Comparison of ENCODE assay signal across 17 cellular contexts in the genomic region with DNA sequence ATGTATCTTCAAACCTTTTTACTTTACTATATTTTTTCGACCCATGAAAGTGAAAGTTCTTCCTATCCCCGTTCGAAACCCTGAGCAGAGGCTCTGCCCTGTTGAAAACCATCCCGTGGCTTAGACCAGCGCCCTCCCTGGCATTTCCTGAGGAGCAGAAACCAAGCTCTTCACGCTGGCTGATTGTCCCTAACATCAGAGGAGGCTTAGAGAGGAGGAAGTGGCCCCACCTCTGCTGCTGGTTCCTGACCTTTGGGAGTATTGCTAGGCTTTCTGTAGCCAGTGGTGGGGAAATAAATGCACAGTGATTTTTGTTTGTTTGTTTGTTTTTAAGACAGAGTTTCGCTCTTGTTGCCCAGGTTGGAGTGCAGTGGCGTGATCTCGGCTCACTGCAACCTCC. TPM values are rescaled to one million over a fixed set of nuclear protein-coding genes. Genes with fewer than 3 reads are reported as not detected.
DNase-seq lines count a peak whose midpoint lies in the region; ATAC-seq, FAIRE-seq and TF ChIP-seq lines count a peak whose summit lies in the region.
"Had no signal": no experiment of that assay in that cellular context is flagged by ENCODE, and none has a peak within 500 bp of the region (broad histone marks: within the 10 kb centered on the region; RNA-seq: fewer than 3 reads in every experiment).

No MANE protein-coding gene starts in this region.

- peaks cover 10% of the 10 kb centered on the region for H3F3A ChIP-seq in GM23248 (ENCODE audit: insufficient read depth)

- H3K4me3 ChIP-seq in GM23248 (no peak overlapping the region), K562 (no peak overlapping the region), spleen (peak overlapping the region in 1 of 8 donors; percentile 31), kidney (ENCODE audit: low read length in 2 of 2) (no peak overlapping the region), ovary (no peak overlapping the region)
- H3K4me3 ChIP-seq: left lung, skin epidermis, thoracic aorta had no signal

- TF ChIP-seq POLR2A in K562 (conservative IDR thresholded peaks at IDR 0.05): no peak
- no peak for TF ChIP-seq POLR2A in spleen (IDR thresholded peaks at IDR 0.05)
- no peak for TF ChIP-seq POLR2A in ovary (IDR thresholded peaks at IDR 0.05)

- H3K79me2 ChIP-seq in GM23248 (ENCODE audit: insufficient read depth) (no peaks in the 10 kb centered on the region), K562 (ENCODE audit: control insufficient read depth, insufficient read depth, low read length) (no peaks in the 10 kb centered on the region)

- peak overlapping the region; percentile 6; the same call in 1 of the 2 replicates for H3K27ac ChIP-seq in GM23248
- H3K27ac ChIP-seq in K562 (ENCODE audit: extremely low read depth, low read depth, low read length): no peak overlapping the region
- H3K27ac ChIP-seq in spleen: peak overlapping the region in 5 of 8 donors; percentile 6 to 56 (median 28)
- H3K27ac ChIP-seq in kidney (ENCODE audit: low read depth in 2 of 2, low read length in 2 of 2): no peak overlapping the region
- H3K27ac ChIP-seq in ovary: no peak overlapping the region
- H3K27ac ChIP-seq: left lung, thoracic aorta had no signal

- ATAC-seq in K562: no peak
- ATAC-seq: activated CD4-positive, CD25-positive, alpha-beta regulatory T cell treated with anti-CD3 and anti-CD28 coated beads, Interleukin-2, amount 50 U/mL, for 24 hours; activated CD8-positive, alpha-beta memory T cell treated with anti-CD3 and anti-CD28 coated beads, Interleukin-2, amount 10 ng/mL, durations not matched to agents 7 days and 5 days; left lung had no signal

- intact Hi-C loops in K562 (cut with micrococcal nuclease): no loop called here
- intact Hi-C loops in spleen (cut with DNase I; ENCODE audit: low total_unique reads): no loop called here
- intact Hi-C loops in kidney (cut with DNase I): no loop called here
- intact Hi-C loops in ovary (cut with DNase I): no loop called here

- POLR2A ChIA-PET in K562 (lab: Yijun Ruan, JAX): interaction anchor here (1.1 to 2.7 kb wide), 4 partner anchors 10 to 23 kb away, joined by 3 to 12 read pairs (median 6); no protein-coding TSS in a partner anchor

- H3K36me3 ChIP-seq in GM23248 (ENCODE audit: low read depth) (no peaks in the 10 kb centered on the region), K562 (ENCODE audit: control insufficient read depth, insufficient read depth, low read length) (no peaks in the 10 kb centered on the region), spleen (no peaks in the 10 kb centered on the region), kidney (ENCODE audit: control insufficient read depth in 1 of 2, insufficient read depth in 2 of 2, low read length in 2 of 2) (no peaks in the 10 kb centered on the region), ovary (no peaks in the 10 kb centered on the region)
- H3K36me3 ChIP-seq: left lung, thoracic aorta had no signal

- peak overlapping the region; percentile 68 for H2AFZ ChIP-seq in GM23248
- no peak overlapping the region for H2AFZ ChIP-seq in K562 (ENCODE audit: low read depth, low read length)

- FAIRE-seq in K562 (lab: Jason Lieb, UNC) (no peak), kidney (lab: Jason Lieb, UNC) (no peak)
- FAIRE-seq: colon had no signal

- peak overlapping the region; percentile 25; the same call in 1 of the 2 replicates for H3K9ac ChIP-seq in GM23248
- no peak overlapping the region for H3K9ac ChIP-seq in K562 (ENCODE audit: insufficient read depth in 1 of 2, low read depth in 2 of 2, low read length in 2 of 2)
- no peak overlapping the region for H3K9ac ChIP-seq in kidney (ENCODE audit: low read length in 2 of 2)

- in situ Hi-C loops in GM23248 (cut with MboI): no loop called here
- in situ Hi-C loops in K562 (cut with MboI): no loop called here

- TF ChIP-seq EP300 in K562 (IDR thresholded peaks at IDR 0.05; ENCODE audit: low read length) (no peak), ovary (IDR thresholded peaks at IDR 0.05) (no peak)

- H4K20me1 ChIP-seq in GM23248 (ENCODE audit: insufficient read depth) (no peaks in the 10 kb centered on the region), K562 (replicated peaks; ENCODE audit: control insufficient read depth, insufficient read depth, low read length) (0 out of 2 replicates have a peak, but pooled peaks cover 5% of the 10 kb centered on the region)

- no peaks in the 10 kb centered on the region for H3K9me2 ChIP-seq in GM23248 (ENCODE audit: insufficient read depth)

- TF ChIP-seq CTCF in K562 (IDR thresholded peaks at IDR 0.05 in 2 of 3, conservative IDR thresholded peaks at IDR 0.05 in 1 of 3; ENCODE audit: insufficient read depth in 2 of 3, low read depth in 1 of 3, low read length in 3 of 3) (no peak), spleen (IDR thresholded peaks at IDR 0.05 in 8 of 11, conservative IDR thresholded peaks at IDR 0.05 in 3 of 11) (no peak), kidney (IDR thresholded peaks at IDR 0.05; ENCODE audit: borderline replicate concordance, extremely low read depth, insufficient read depth) (no peak), ovary (IDR thresholded peaks at IDR 0.05) (no peak)

- H3K4me1 ChIP-seq in GM23248 (ENCODE audit: insufficient read depth): peaks cover 25% of the 10 kb centered on the region
- H3K4me1 ChIP-seq in K562 (replicated peaks in 1 of 2; ENCODE audit: control insufficient read depth in 2 of 2, insufficient read depth in 2 of 2, low read length in 2 of 2): peaks cover 27 to 32% of the 10 kb centered on the region in 2 experiments
- peaks cover 9 to 43% (median 26%) of the 10 kb centered on the region in 6 donors for H3K4me1 ChIP-seq in spleen
- peaks cover 10 to 14% of the 10 kb centered on the region in 2 donors for H3K4me1 ChIP-seq in kidney (ENCODE audit: control insufficient read depth in 1 of 2, insufficient read depth in 1 of 2, low read depth in 1 of 2, low read length in 2 of 2)
- peaks cover 6% of the 10 kb centered on the region for H3K4me1 ChIP-seq in ovary (ENCODE audit: insufficient read depth)

- DNase-seq in GM23248: peak; percentile 47
- DNase-seq in NOMO-1 treated with DMSO at 0.1 percent for 48 hours (lab: John Stamatoyannopoulos, UW; ENCODE audit: unreplicated experiment): peak; percentile 44
- no peak for DNase-seq in K562 (ENCODE audit: extremely low read depth in 1 of 4, low spot score in 3 of 4)
- no peak for DNase-seq in spleen
- DNase-seq in NCI-H510A treated with DMSO at 0.1 percent for 48 hours (lab: John Stamatoyannopoulos, UW): no peak
- no peak for DNase-seq in kidney
- DNase-seq in ovary: no peak
- DNase-seq: activated CD8-positive, alpha-beta memory T cell treated with anti-CD3 and anti-CD28 coated beads, Interleukin-2, amount 10 ng/mL, durations not matched to agents 7 days and 5 days; activated gamma-delta T cell; left lung; NCI-H345; NK-92 treated with Interleukin-12 subunit alpha and Interleukin-12 subunit beta, amount 100 ng/mL, for 24 hours; posterior cingulate gyrus had no signal

- BruUV-seq in K562 (replicated peaks; lab: Mats Ljungman, UMichigan): no TSS peak

- H3K4me2 ChIP-seq in GM23248 (ENCODE audit: unreplicated experiment): peak overlapping the region; percentile 48
- no peak overlapping the region for H3K4me2 ChIP-seq in K562 (ENCODE audit: insufficient read depth, low read length)

- no peak for TF ChIP-seq RAD21 in K562 (CRISPR knock-in tag; conservative IDR thresholded peaks at IDR 0.05 in 1 of 2, IDR thresholded peaks at IDR 0.05 in 1 of 2)

- H3K9me3 ChIP-seq in GM23248 (ENCODE audit: low read depth): no peaks in the 10 kb centered on the region
- no peaks in the 10 kb centered on the region for H3K9me3 ChIP-seq in K562 (replicated peaks; ENCODE audit: control insufficient read depth, insufficient read depth, low read depth, low read length)
- H3K9me3 ChIP-seq in spleen: no peaks in the 10 kb centered on the region
- no peaks in the 10 kb centered on the region for H3K9me3 ChIP-seq in kidney (ENCODE audit: control insufficient read depth in 1 of 2, low read length in 2 of 2)
- no peaks in the 10 kb centered on the region for H3K9me3 ChIP-seq in ovary
- H3K9me3 ChIP-seq: left lung, thoracic aorta had no signal

- WGBS in GM23248 (ENCODE audit: low coverage in 1 of 2, low lambda C conversion rate in 2 of 2, missing lambda C conversion rate in 2 of 2), 2 experiments: 67 to 76% methylated on average over 9 of the region's 9 CpGs
- whole genome bisulfite sequencing in K562 (ENCODE audit: insufficient coverage, low coverage, missing lambda C conversion rate): 47% methylated on average over 9 of the region's 9 CpGs
- 27 to 38% (median 28%) methylated on average over 9 of the region's 9 CpGs for WGBS in spleen, 5 donors
- WGBS in ovary, 3 donors: 75 to 80% (median 79%) methylated on average over 9 of the region's 9 CpGs

- H3K9me1 ChIP-seq in K562 (ENCODE audit: control insufficient read depth, insufficient read depth, low read length): no peaks in the 10 kb centered on the region

- CTCF ChIA-PET in K562 (lab: Yijun Ruan, JAX; ENCODE audit: low intra/inter-chr PET ratio): no interaction called here

- H3K27me3 ChIP-seq in GM23248 (replicated peaks; ENCODE audit: insufficient read depth): no peaks in the 10 kb centered on the region
- peaks cover 28 to 38% of the 10 kb centered on the region in 2 experiments for H3K27me3 ChIP-seq in K562 (ENCODE audit: control insufficient read depth in 2 of 2, insufficient read depth in 2 of 2, low read length in 2 of 2)
- peaks cover 0 to 20% (median 0%) of the 10 kb centered on the region in 7 donors for H3K27me3 ChIP-seq in spleen (replicated peaks in 1 of 7)
- H3K27me3 ChIP-seq in ovary: no peaks in the 10 kb centered on the region

RNA-seq across cellular contexts. Expression of a gene that starts 4.2 kb away (rescaled TPM):
- 8.3 and 12.6 TPM in 2 replicates for total RNA-seq in GM23248 (2014; rRNA removed; shearing (Covaris generic))
- polyA plus RNA-seq in GM23248 (2016; fragmentation: Nextera tagmentation; extraction: Ambion mirVana): 22.0 and 22.4 TPM in 2 replicates
- total RNA-seq in K562 (2011; cell fraction: chromatin; rRNA removed; ENCODE audit: low replicate concordance): 0.28 TPM in 1 of 2 replicates, not detected in the other
- not detected in 2 replicates for total RNA-seq in K562 (2011; cell fraction: nucleolus; rRNA removed)
- 0.22 TPM in 1 of 2 replicates, not detected in the other for total RNA-seq in K562 (2011; cell fraction: nucleoplasm; rRNA removed)
- total RNA-seq in K562 (2014; rRNA removed): 0.08 TPM in 1 of 2 replicates, not detected in the other
- total RNA-seq in K562 (2014; rRNA removed; fragmentation: Illumina TruSeq; extraction: Trizol): not detected in 2 replicates
- not detected in 2 replicates for total RNA-seq in K562 (2015; rRNA removed; fragmentation: Illumina TruSeq; extraction: Trizol)
- not detected in 2 replicates for total RNA-seq in K562 (2021)
- polyA plus RNA-seq in K562 (2011; rRNA removed): 0.05 and 0.13 TPM in 2 replicates
- polyA plus RNA-seq in K562 (2011; cell fraction: cytosol; rRNA removed): 0.21 and 0.25 TPM in 2 replicates
- 0.07 TPM in 1 of 2 replicates, not detected in the other for polyA plus RNA-seq in K562 (2011; cell fraction: nucleus; rRNA removed)
- 0.10 and 0.30 TPM in 2 replicates for polyA plus RNA-seq in K562 (2012)
- polyA plus RNA-seq in K562 (2014; fragmentation: Illumina TruSeq; extraction: Trizol): 0.11 TPM in 1 of 2 replicates, not detected in the other
- not detected for polyA plus RNA-seq in K562 (2014; fragmentation: Nextera tagmentation; extraction: Ambion mirVana)
- polyA plus RNA-seq in K562 (2014; rRNA removed): not detected in 2 replicates
- polyA minus RNA-seq in K562 (2011; rRNA and poly(A)+ RNA removed): 0.09 and 0.18 TPM in 2 replicates
- 0.76 and 1.2 TPM in 2 replicates for polyA minus RNA-seq in K562 (2011; cell fraction: cytosol; rRNA and poly(A)+ RNA removed)
- polyA minus RNA-seq in K562 (2011; cell fraction: nucleus; rRNA and poly(A)+ RNA removed): 0.33 and 0.40 TPM in 2 replicates
- 1 to 10 TPM; 1.4 to 7.2 (median 2.2) TPM for total RNA-seq in spleen
- polyA plus RNA-seq in spleen: 1 to 10 TPM; 4.7 to 6.1 (median 4.8) TPM
- total RNA-seq in kidney: 8.9 TPM
- polyA plus RNA-seq in kidney (ENCODE audit: insufficient read depth, low read depth, low replicate concordance): 8.1 TPM
- 1 to 10 TPM in 4 of 7 donors, under 1 TPM in 3; 0.72 to 5.1 (median 1.6) TPM for total RNA-seq in ovary
- 10 to 100 TPM in 1 of 2 donors, under 1 TPM in 1; 0.63 to 22.6 TPM for polyA plus RNA-seq in ovary
- total RNA-seq: activated CD8-positive, alpha-beta memory T cell treated with anti-CD3 and anti-CD28 coated beads, Interleukin-2, amount 10 ng/mL, durations not matched to agents 7 days and 5 days had no signal

RNA-seq across cellular contexts. Expression of a gene that starts 45.9 kb away (rescaled TPM):
- total RNA-seq in GM23248 (2014; rRNA removed; shearing (Covaris generic)): 47.6 and 55.1 TPM in 2 replicates
- polyA plus RNA-seq in GM23248 (2016; fragmentation: Nextera tagmentation; extraction: Ambion mirVana): 34.5 and 37.9 TPM in 2 replicates
- 77.2 and 131 TPM in 2 replicates for total RNA-seq in K562 (2011; cell fraction: chromatin; rRNA removed; ENCODE audit: low replicate concordance)
- 102 and 116 TPM in 2 replicates for total RNA-seq in K562 (2011; cell fraction: nucleolus; rRNA removed)
- 91.4 and 101 TPM in 2 replicates for total RNA-seq in K562 (2011; cell fraction: nucleoplasm; rRNA removed)
- total RNA-seq in K562 (2014; rRNA removed): 21.5 and 24.5 TPM in 2 replicates
- total RNA-seq in K562 (2014; rRNA removed; fragmentation: Illumina TruSeq; extraction: Trizol): 23.4 and 23.9 TPM in 2 replicates
- 23.7 and 25.4 TPM in 2 replicates for total RNA-seq in K562 (2015; rRNA removed; fragmentation: Illumina TruSeq; extraction: Trizol)
- 28.6 and 28.7 TPM in 2 replicates for total RNA-seq in K562 (2021)
- 28.9 and 36.5 TPM in 2 replicates for polyA plus RNA-seq in K562 (2011; rRNA removed)
- 28.1 and 29.3 TPM in 2 replicates for polyA plus RNA-seq in K562 (2011; cell fraction: cytosol; rRNA removed)
- 23.9 and 27.6 TPM in 2 replicates for polyA plus RNA-seq in K562 (2011; cell fraction: nucleus; rRNA removed)
- polyA plus RNA-seq in K562 (2012): 19.3 and 22.5 TPM in 2 replicates
- 24.6 and 27.0 TPM in 2 replicates for polyA plus RNA-seq in K562 (2014; fragmentation: Illumina TruSeq; extraction: Trizol)
- 1 to 10 TPM; 4.2 to 6.9 TPM for polyA plus RNA-seq in K562 (2014; fragmentation: Nextera tagmentation; extraction: Ambion mirVana)
- polyA plus RNA-seq in K562 (2014; rRNA removed): 28.1 and 29.2 TPM in 2 replicates
- 27.4 and 40.5 TPM in 2 replicates for polyA minus RNA-seq in K562 (2011; rRNA and poly(A)+ RNA removed)
- polyA minus RNA-seq in K562 (2011; cell fraction: cytosol; rRNA and poly(A)+ RNA removed): 11.3 and 14.8 TPM in 2 replicates
- 19.0 and 21.8 TPM in 2 replicates for polyA minus RNA-seq in K562 (2011; cell fraction: nucleus; rRNA and poly(A)+ RNA removed)
- total RNA-seq in spleen: 10 to 100 TPM; 16.1 to 38.0 (median 18.9) TPM
- 1 to 10 TPM; 5.3 to 8.3 (median 6.3) TPM for polyA plus RNA-seq in spleen
- 21.4 TPM for total RNA-seq in kidney
- polyA plus RNA-seq in kidney (ENCODE audit: insufficient read depth, low read depth, low replicate concordance): 10.1 TPM
- total RNA-seq in ovary: 10 to 100 TPM; 12.9 to 27.3 (median 16.9) TPM
- 10 to 100 TPM; 12.2 to 27.5 TPM for polyA plus RNA-seq in ovary

Comparison
In these comparisons a context has a peak if more than half of its experiments do, and no peak if none do; other contexts are left out.
1. DNase-seq: peak in GM23248 (single experiment) and NOMO-1 treated with DMSO at 0.1 percent for 48 hours (single experiment); none in K562 (0 of 4), spleen (single experiment), NCI-H510A treated with DMSO at 0.1 percent for 48 hours (single experiment), kidney (single experiment) and ovary (0 of 5).
2. H3K27ac ChIP-seq: peak in GM23248 (single experiment) and spleen (5 of 8); none in K562 (single experiment), kidney (0 of 2) and ovary (0 of 2).